In genomic region chr14:28785096-28785952, GRCh38 we compare ENCODE assay signal across 10 cellular contexts. TPM values are rescaled to one million over a fixed set of nuclear protein-coding genes. Genes with fewer than 3 reads are reported as not detected.
DNase-seq lines count a peak whose midpoint lies in the region; ATAC-seq and TF ChIP-seq lines count a peak whose summit lies in the region.
"Had no signal": no experiment of that assay in that cellular context is flagged by ENCODE, and none has a peak within 500 bp of the region (broad histone marks: within the 10 kb centered on the region; RNA-seq: fewer than 3 reads in every experiment).

No MANE protein-coding gene starts in this region.

- H3K4me3 ChIP-seq in astrocyte of the cerebellum (ENCODE audit: low read depth, low read length), result peak overlapping the region; percentile 52
- no peak overlapping the region for H3K4me3 ChIP-seq in effector memory CD4-positive, alpha-beta T cell (ENCODE audit: insufficient read depth, low read depth, low read length, poor library complexity, severe bottlenecking)

- in situ Hi-C loops in astrocyte of the cerebellum (cut with HindIII; ENCODE audit: low sequenced_read_pairs), result loop anchor here (25.0 kb wide), 1 partner anchor 452 kb away; no protein-coding TSS in a partner anchor

- H3K9me3 ChIP-seq in effector memory CD4-positive, alpha-beta T cell (ENCODE audit: control insufficient read depth, low read length), result peaks cover 4% of the 10 kb centered on the region

- TF ChIP-seq CTCF in astrocyte of the cerebellum (IDR thresholded peaks at IDR 0.05; ENCODE audit: low read depth, low read length, missing control alignments), result no peak

- H3K27ac ChIP-seq in effector memory CD4-positive, alpha-beta T cell (ENCODE audit: insufficient read depth, low read length, poor library complexity, severe bottlenecking), result no peak overlapping the region

- H3K27me3 Mint-ChIP-seq in memory B cell, result peaks cover 13% of the 10 kb centered on the region

- H3K36me3 Mint-ChIP-seq in memory B cell, result peaks cover 2% of the 10 kb centered on the region

- H3K27me3 ChIP-seq in effector memory CD4-positive, alpha-beta T cell (replicated peaks; ENCODE audit: control insufficient read depth, insufficient read depth, low read length, poor library complexity, severe bottlenecking), result no peaks in the 10 kb centered on the region

- H3K4me1 Mint-ChIP-seq in memory B cell, result no peaks in the 10 kb centered on the region

- peak; percentile 55 for DNase-seq in A172 (ENCODE audit: low spot score)
- DNase-seq in H4 (ENCODE audit: low spot score), result peak; percentile 91
- no peak for DNase-seq in astrocyte of the cerebellum (ENCODE audit: low read depth)
- no peak for DNase-seq in memory B cell (ENCODE audit: low spot score in 2 of 2)
- DNase-seq in NCI-H1048 (lab: John Stamatoyannopoulos, UW), result no peak
- no peak for DNase-seq in effector memory CD4-positive, alpha-beta T cell
- DNase-seq: DND-41 had no signal

- ATAC-seq in memory B cell (ENCODE audit: low read depth) (no peak), GM19351 (IDR thresholded peaks at IDR 0.05; ENCODE audit: unreplicated experiment) (no peak), HG02970 (IDR thresholded peaks at IDR 0.05; ENCODE audit: low FRiP score, unreplicated experiment) (no peak)

- H3K4me1 ChIP-seq in effector memory CD4-positive, alpha-beta T cell (ENCODE audit: control insufficient read depth, insufficient read depth, low read length, poor library complexity, severe bottlenecking), result no peaks in the 10 kb centered on the region

- H3K9me3 Mint-ChIP-seq in memory B cell, result peaks cover 8% of the 10 kb centered on the region

- no peak overlapping the region for H3K27ac Mint-ChIP-seq in memory B cell

- peak overlapping the region; percentile 49 for H3K4me3 Mint-ChIP-seq in memory B cell

- H3K36me3 ChIP-seq in effector memory CD4-positive, alpha-beta T cell (ENCODE audit: control insufficient read depth, insufficient read depth, low read length), result no peaks in the 10 kb centered on the region

RNA-seq across cellular contexts. Expression of gene FOXG1, which starts 18.7 kb away (rescaled TPM):
- total RNA-seq in A172 (2014; rRNA removed; shearing (Covaris generic)), result 0.29 and 0.57 TPM in 2 replicates
- total RNA-seq in H4 (2014; rRNA removed; shearing (Covaris generic)), result 4.8 and 8.2 TPM in 2 replicates
- total RNA-seq: T-helper 2 cell treated with Interferon-gamma antibody and Interleukin-4, amounts not matched to agents 100 ng/mL and 5 ng/mL, for 36 hours had no signal

Comparison
In these comparisons a context has a peak if more than half of its experiments do, and no peak if none do; other contexts are left out.
1. DNase-seq: peak in A172 (single experiment) and H4 (single experiment); none in astrocyte of the cerebellum (single experiment), memory B cell (0 of 2), NCI-H1048 (single experiment) and effector memory CD4-positive, alpha-beta T cell (0 of 3).